19 cellular contexts compared by ENCODE assay signal in genomic region chr13:30755678-30756077, GRCh38. TPM values are rescaled to one million over a fixed set of nuclear protein-coding genes. Genes with fewer than 3 reads are reported as not detected.
"Had no signal": no experiment of that assay in that cellular context is flagged by ENCODE, and none has a peak within 500 bp of the region (broad histone marks: within the 10 kb centered on the region; RNA-seq: fewer than 3 reads in every experiment).

No MANE protein-coding gene starts in this region.

- H3K36me3 ChIP-seq: gastrocnemius medialis, ovary, thyroid gland had no signal

- ATAC-seq: activated naive CD4-positive, alpha-beta T cell treated with anti-CD3 and anti-CD28 coated beads, Interleukin-2, amount 50 U/mL, for 72 hours; heart right ventricle; stimulated activated effector memory CD8-positive, alpha-beta T cell treated with anti-CD3 and anti-CD28 coated beads, Interleukin-12 subunit alpha, Interleukin-12 subunit beta, amount 100 ng/mL, for 72 hours; WTC11 had no signal

- H3K9me3 ChIP-seq: gastrocnemius medialis, heart right ventricle, ovary, thyroid gland had no signal

- DNase-seq: activated CD4-positive, alpha-beta memory T cell treated with anti-CD3 and anti-CD28 coated beads, Interleukin-2, amount 10 ng/mL, durations not matched to agents 7 days and 5 days; activated CD4-positive, alpha-beta T cell treated with anti-CD3 and anti-CD28 coated beads for 4 hours; activated T-cell treated with anti-CD3 and anti-CD28 coated beads, Interleukin-2, amount 50 U/mL, for 24 hours; dorsolateral prefrontal cortex; endodermal cell; erythroblast; gastrocnemius medialis; heart right ventricle; ovary; stimulated activated CD4-positive, alpha-beta T cell treated with anti-CD3 and anti-CD28 coated beads, Interleukin-12 subunit alpha, Interleukin-12 subunit beta, amount 100 ng/mL, for 4 hours; stimulated activated CD4-positive, alpha-beta T cell treated with anti-CD3 and anti-CD28 coated beads, Interleukin-2, amount 100 ng/mL, for 24 hours; thyroid gland had no signal

- H3K27me3 Mint-ChIP-seq: activated CD4-positive, alpha-beta memory T cell treated with anti-CD3 and anti-CD28 coated beads, Interleukin-2, amount 10 ng/mL, durations not matched to agents 7 days and 5 days; activated T-cell treated with anti-CD3 and anti-CD28 coated beads, Interleukin-2, amount 50 U/mL, for 24 hours had no signal

- H3K27me3 ChIP-seq: gastrocnemius medialis, ovary, thyroid gland had no signal

- H3K4me3 Mint-ChIP-seq: activated CD4-positive, alpha-beta memory T cell treated with anti-CD3 and anti-CD28 coated beads, Interleukin-2, amount 10 ng/mL, durations not matched to agents 7 days and 5 days; activated T-cell treated with anti-CD3 and anti-CD28 coated beads, Interleukin-2, amount 50 U/mL, for 24 hours; endodermal cell; neural crest cell; stimulated activated effector memory CD8-positive, alpha-beta T cell treated with anti-CD3 and anti-CD28 coated beads, Interleukin-12 subunit alpha, Interleukin-12 subunit beta, amount 100 ng/mL, for 72 hours; WTC11 had no signal

- H3K27ac ChIP-seq: dorsolateral prefrontal cortex, heart right ventricle, ovary, thyroid gland had no signal

- H3K27ac Mint-ChIP-seq: activated CD4-positive, alpha-beta memory T cell treated with anti-CD3 and anti-CD28 coated beads, Interleukin-2, amount 10 ng/mL, durations not matched to agents 7 days and 5 days; activated naive CD4-positive, alpha-beta T cell treated with anti-CD3 and anti-CD28 coated beads, Interleukin-2, amount 50 U/mL, for 72 hours; activated T-cell treated with anti-CD3 and anti-CD28 coated beads, Interleukin-2, amount 50 U/mL, for 24 hours; endodermal cell; stimulated activated effector memory CD8-positive, alpha-beta T cell treated with anti-CD3 and anti-CD28 coated beads, Interleukin-12 subunit alpha, Interleukin-12 subunit beta, amount 100 ng/mL, for 72 hours; WTC11 had no signal

- H3K4me3 ChIP-seq: dorsolateral prefrontal cortex, gastrocnemius medialis, heart right ventricle, ovary, thyroid gland had no signal

- H3K9me3 Mint-ChIP-seq: activated T-cell treated with anti-CD3 and anti-CD28 coated beads, Interleukin-2, amount 50 U/mL, for 24 hours; endodermal cell; neural crest cell; stimulated activated effector memory CD8-positive, alpha-beta T cell treated with anti-CD3 and anti-CD28 coated beads, Interleukin-12 subunit alpha, Interleukin-12 subunit beta, amount 100 ng/mL, for 72 hours; WTC11 had no signal

- FAIRE-seq: TTC549, urothelium cell line had no signal

- H3K36me3 Mint-ChIP-seq: WTC11 had no signal

RNA-seq across cellular contexts. Expression of gene ALOX5AP, which starts 20.3 kb away (rescaled TPM):
- total RNA-seq: endodermal cell, lung microvascular endothelial cell, neural crest cell, WTC11 had no signal
